In genomic region chr9:35748858-35749514, GRCh38 we compare ENCODE assay signal across 8 cellular contexts. TPM values are rescaled to one million over a fixed set of nuclear protein-coding genes. Genes with fewer than 3 reads are reported as not detected.
DNase-seq lines count a peak whose midpoint lies in the region; ATAC-seq and TF ChIP-seq lines count a peak whose summit lies in the region.

GBA2 (minus strand) TSS chr9:35749228; CDS start chr9:35748704, 524 bp downstream.
RGP1 (plus strand) TSS chr9:35749287; CDS start chr9:35749756, 469 bp downstream.

- H3K4me1 ChIP-seq in testis, result peaks cover 33% of the 10 kb centered on the region

- H3K4me3 ChIP-seq in fibroblast of the aortic adventitia (ENCODE audit: low read depth, low read length), result peak within 1 kb of the TSS; percentile 87
- peak within 1 kb of the TSS; percentile 84 to 97 for H3K4me3 ChIP-seq in testis

- no peaks in the 10 kb centered on the region for H3K27me3 Mint-ChIP-seq in natural killer cell (ENCODE audit: low read depth in 2 of 2)

- DNase-seq in DMS53 (lab: John Stamatoyannopoulos, UW) (peak; percentile 88), HuH-7.5 (ENCODE audit: low spot score) (peak; percentile 68), RWPE1 (ENCODE audit: low spot score) (peak; percentile 78), activated gamma-delta T cell treated with Interleukin-2 at 50 U/mL for 16 hours (peak; percentile 65), fibroblast of the aortic adventitia (ENCODE audit: low read depth) (peak; percentile 50), natural killer cell (peak; percentile 67), testis (peak; percentile 83)

- H3K36me3 ChIP-seq in testis (ENCODE audit: low read depth, missing control alignments), result no peaks in the 10 kb centered on the region

- WGBS in testis, 2 donors, result 0% methylated on average over 46 of the region's 69 CpGs; no CpG with 5 or more reads in 1 of the 2 donors

- H3K9me3 ChIP-seq in testis, result no peaks in the 10 kb centered on the region

- peaks cover 40 to 50% of the 10 kb centered on the region in 2 donors for H3K4me1 Mint-ChIP-seq in natural killer cell

- ATAC-seq in GM21528 (IDR thresholded peaks at IDR 0.05; ENCODE audit: low FRiP score, unreplicated experiment) (peak; percentile 77), natural killer cell (peak; percentile 82 to 88 (median 85))

- H3K27ac Mint-ChIP-seq in natural killer cell, result peak within 1 kb of the TSS; percentile 90 to 92

- H3K9me3 Mint-ChIP-seq in natural killer cell, result no peaks in the 10 kb centered on the region

- no peaks in the 10 kb centered on the region for H3K36me3 Mint-ChIP-seq in natural killer cell

- intact Hi-C loops in natural killer cell (cut with micrococcal nuclease) (loop anchor here (1.0 to 5.0 kb wide), 2 partner anchors 17 to 147 kb away; partner anchors contain the start of genes CREB3 and TLN1), testis (cut with DNase I; ENCODE audit: low total_unique reads) (no loop called here)

- TF ChIP-seq POLR2A in testis (IDR thresholded peaks at IDR 0.05), result no peak

- peak within 1 kb of the TSS; percentile 92 for H3K4me3 Mint-ChIP-seq in natural killer cell

- no peaks in the 10 kb centered on the region for H3K27me3 ChIP-seq in testis

- POLR2A ChIA-PET in RWPE1 (lab: Yijun Ruan, JAX; ENCODE audit: low non-redundant PET), result interaction anchor here (0.6 to 2.3 kb wide), 4 partner anchors 10 to 104 kb away, joined by 5 to 13 read pairs (median 7); partner anchors contain the start of genes CREB3 and TLN1

- CTCF ChIA-PET in RWPE1 (lab: Yijun Ruan, JAX), result interaction anchor here (0.6 to 1.6 kb wide), 3 partner anchors 11 to 77 kb away, joined by 3 to 10 read pairs (median 9); no protein-coding TSS in a partner anchor

- H3K27ac ChIP-seq in RWPE1 (peak within 1 kb of the TSS; percentile 88), testis (peak within 1 kb of the TSS; percentile 6 to 80)

- TF ChIP-seq CTCF in RWPE1 (conservative IDR thresholded peaks at IDR 0.05; ENCODE audit: low read depth) (no peak), fibroblast of the aortic adventitia (IDR thresholded peaks at IDR 0.05; ENCODE audit: insufficient read depth, low read length) (no peak), natural killer cell (IDR thresholded peaks at IDR 0.05) (no peak), testis (IDR thresholded peaks at IDR 0.05) (no peak)

RNA-seq across cellular contexts. Expression of gene GBA2, which starts in this region (rescaled TPM):
- total RNA-seq in fibroblast of the aortic adventitia (ENCODE audit: low replicate concordance) (25.5 and 36.1 TPM in 2 replicates), natural killer cell (100 to 1,000 TPM in 2 of 3 donors, 10 to 100 TPM in 1; 76.4 to 118 (median 101) TPM), testis (10 to 100 TPM; 66.5 to 77.1 TPM)
- 51.3 TPM for polyA plus RNA-seq in testis (ENCODE audit: insufficient read depth, low read depth, low replicate concordance)

RNA-seq across cellular contexts. Expression of gene RGP1, which starts in this region (rescaled TPM):
- 7.8 and 16.0 TPM in 2 replicates for total RNA-seq in fibroblast of the aortic adventitia (ENCODE audit: low replicate concordance)
- total RNA-seq in natural killer cell, result 10 to 100 TPM; 22.3 to 26.4 (median 23.3) TPM
- 10 to 100 TPM; 21.1 to 21.4 TPM for total RNA-seq in testis
- 23.9 TPM for polyA plus RNA-seq in testis (ENCODE audit: insufficient read depth, low read depth, low replicate concordance)

Comparison
In these comparisons a context has a peak if more than half of its experiments do, and no peak if none do; other contexts are left out.
1. Peak in every context shown above with its lines: DNase-seq, ATAC-seq, H3K4me3 ChIP-seq and H3K27ac ChIP-seq.